9 cellular contexts compared by ENCODE assay signal in genomic region chr12:105427883-105428282, GRCh38.
DNase-seq lines count a peak whose midpoint lies in the region; ATAC-seq and TF ChIP-seq lines count a peak whose summit lies in the region.
"Had no signal": no experiment of that assay in that cellular context is flagged by ENCODE, and none has a peak within 500 bp of the region (broad histone marks: within the 10 kb centered on the region; RNA-seq: fewer than 3 reads in every experiment).

No MANE protein-coding gene starts in this region.

- TF ChIP-seq CTCF in GM12873 (IDR thresholded peaks at IDR 0.05; ENCODE audit: insufficient read depth, low read depth, low read length, missing control alignments) = peak; percentile 41
- no peak for TF ChIP-seq CTCF in activated CD8-positive, alpha-beta T cell treated with anti-CD3 and anti-CD28 coated beads for 36 hours (IDR thresholded peaks at IDR 0.05)

- peaks cover 15% of the 10 kb centered on the region for H3K27me3 Mint-ChIP-seq in activated CD8-positive, alpha-beta T cell treated with anti-CD3 and anti-CD28 coated beads for 36 hours

- H3K9me3 Mint-ChIP-seq in activated CD8-positive, alpha-beta T cell treated with anti-CD3 and anti-CD28 coated beads for 36 hours = no peaks in the 10 kb centered on the region

- ATAC-seq in activated CD8-positive, alpha-beta T cell treated with anti-CD3 and anti-CD28 coated beads for 36 hours = peak; percentile 74

- intact Hi-C loops in activated CD8-positive, alpha-beta T cell treated with anti-CD3 and anti-CD28 coated beads for 36 hours (cut with micrococcal nuclease) = no loop called here

- H3K27ac Mint-ChIP-seq in activated CD8-positive, alpha-beta T cell treated with anti-CD3 and anti-CD28 coated beads for 36 hours = no peak overlapping the region

- no peak overlapping the region for H3K4me3 Mint-ChIP-seq in activated CD8-positive, alpha-beta T cell treated with anti-CD3 and anti-CD28 coated beads for 36 hours

- H3K4me1 Mint-ChIP-seq in activated CD8-positive, alpha-beta T cell treated with anti-CD3 and anti-CD28 coated beads for 36 hours (ENCODE audit: low read depth) = peaks cover 11% of the 10 kb centered on the region

- DNase-seq in A172 (ENCODE audit: low spot score) (peak; percentile 40), hepatic stellate cell (ENCODE audit: low spot score) (peak; percentile 34), GF-D8 (lab: John Stamatoyannopoulos, UW) (no peak), dedifferentiated amniotic fluid mesenchymal stem cell (ENCODE audit: extremely low spot score) (no peak), cortex of kidney (lab: John Stamatoyannopoulos, UW) (no peak), COLO829 (ENCODE audit: low spot score) (no peak)
- DNase-seq in activated CD8-positive, alpha-beta T cell treated with anti-CD3 and anti-CD28 coated beads for 36 hours = peak; percentile 11
- DNase-seq: NCI-H187 had no signal

- POLR2A ChIA-PET in activated CD8-positive, alpha-beta T cell treated with anti-CD3 and anti-CD28 coated beads for 36 hours (lab: Charles Lee) = no interaction called here

- CTCF ChIA-PET in activated CD8-positive, alpha-beta T cell treated with anti-CD3 and anti-CD28 coated beads for 36 hours (lab: Charles Lee) = interaction anchor here (1.0 kb wide), 1 partner anchor 709 kb away, joined by 3 read pairs; no protein-coding TSS in a partner anchor

- no peaks in the 10 kb centered on the region for H3K36me3 Mint-ChIP-seq in activated CD8-positive, alpha-beta T cell treated with anti-CD3 and anti-CD28 coated beads for 36 hours (ENCODE audit: low read depth)

Comparison
In these comparisons a context has a peak if more than half of its experiments do, and no peak if none do; other contexts are left out.
1. DNase-seq: peak in A172 (single experiment), activated CD8-positive, alpha-beta T cell treated with anti-CD3 and anti-CD28 coated beads for 36 hours (single experiment) and hepatic stellate cell (single experiment); none in GF-D8 (single experiment), dedifferentiated amniotic fluid mesenchymal stem cell (single experiment), cortex of kidney (single experiment) and COLO829 (single experiment).